In the genomic region with DNA sequence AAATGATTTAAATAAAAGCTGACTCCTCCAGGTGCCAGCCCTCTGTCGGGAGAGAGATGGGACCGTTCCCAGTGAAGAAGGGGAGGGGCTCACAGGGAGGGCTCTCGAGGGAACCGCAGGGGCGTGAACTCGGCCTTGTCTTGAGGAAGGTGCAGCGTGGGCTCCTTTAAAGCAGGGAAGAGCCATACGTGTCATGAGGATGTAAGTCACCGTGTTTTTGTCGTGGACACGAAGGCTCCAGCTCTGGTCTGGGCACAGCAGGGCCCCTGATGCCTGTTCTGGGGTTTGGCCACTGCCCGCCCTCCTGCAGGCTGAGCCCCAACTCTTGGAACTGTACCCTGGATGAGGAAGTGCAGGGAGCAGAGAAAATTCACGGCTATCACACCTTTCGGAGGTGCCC, we compare ENCODE assay signal across 1 cellular context.
TF ChIP-seq lines count a peak whose summit lies in the region.

No MANE protein-coding gene starts in this region.

TF ChIP-seq in WTC11, 78 proteins besides CTCF, POLR2A, EP300 and RAD21 (continued from another document):
- TF ChIP-seq GABPB1 (CRISPR knock-in tag; IDR thresholded peaks at IDR 0.05): no peak
- TF ChIP-seq, protein P1, sequence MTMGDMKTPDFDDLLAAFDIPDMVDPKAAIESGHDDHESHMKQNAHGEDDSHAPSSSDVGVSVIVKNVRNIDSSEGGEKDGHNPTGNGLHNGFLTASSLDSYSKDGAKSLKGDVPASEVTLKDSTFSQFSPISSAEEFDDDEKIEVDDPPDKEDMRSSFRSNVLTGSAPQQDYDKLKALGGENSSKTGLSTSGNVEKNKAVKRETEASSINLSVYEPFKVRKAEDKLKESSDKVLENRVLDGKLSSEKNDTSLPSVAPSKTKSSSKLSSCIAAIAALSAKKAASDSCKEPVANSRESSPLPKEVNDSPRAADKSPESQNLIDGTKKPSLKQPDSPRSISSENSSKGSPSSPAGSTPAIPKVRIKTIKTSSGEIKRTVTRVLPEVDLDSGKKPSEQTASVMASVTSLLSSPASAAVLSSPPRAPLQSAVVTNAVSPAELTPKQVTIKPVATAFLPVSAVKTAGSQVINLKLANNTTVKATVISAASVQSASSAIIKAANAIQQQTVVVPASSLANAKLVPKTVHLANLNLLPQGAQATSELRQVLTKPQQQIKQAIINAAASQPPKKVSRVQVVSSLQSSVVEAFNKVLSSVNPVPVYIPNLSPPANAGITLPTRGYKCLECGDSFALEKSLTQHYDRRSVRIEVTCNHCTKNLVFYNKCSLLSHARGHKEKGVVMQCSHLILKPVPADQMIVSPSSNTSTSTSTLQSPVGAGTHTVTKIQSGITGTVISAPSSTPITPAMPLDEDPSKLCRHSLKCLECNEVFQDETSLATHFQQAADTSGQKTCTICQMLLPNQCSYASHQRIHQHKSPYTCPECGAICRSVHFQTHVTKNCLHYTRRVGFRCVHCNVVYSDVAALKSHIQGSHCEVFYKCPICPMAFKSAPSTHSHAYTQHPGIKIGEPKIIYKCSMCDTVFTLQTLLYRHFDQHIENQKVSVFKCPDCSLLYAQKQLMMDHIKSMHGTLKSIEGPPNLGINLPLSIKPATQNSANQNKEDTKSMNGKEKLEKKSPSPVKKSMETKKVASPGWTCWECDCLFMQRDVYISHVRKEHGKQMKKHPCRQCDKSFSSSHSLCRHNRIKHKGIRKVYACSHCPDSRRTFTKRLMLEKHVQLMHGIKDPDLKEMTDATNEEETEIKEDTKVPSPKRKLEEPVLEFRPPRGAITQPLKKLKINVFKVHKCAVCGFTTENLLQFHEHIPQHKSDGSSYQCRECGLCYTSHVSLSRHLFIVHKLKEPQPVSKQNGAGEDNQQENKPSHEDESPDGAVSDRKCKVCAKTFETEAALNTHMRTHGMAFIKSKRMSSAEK (CRISPR knock-in tag; IDR thresholded peaks at IDR 0.05; ENCODE audit: borderline replicate concordance): no peak
- no peak for TF ChIP-seq NR2C2 (CRISPR knock-in tag; IDR thresholded peaks at IDR 0.05)
TF ChIP-seq in WTC11: peak in this region for 0.
